In genomic region chr10:12566161-12567115, GRCh38 we compare ENCODE assay signal across 16 cellular contexts.
DNase-seq lines count a peak whose midpoint lies in the region; ATAC-seq, FAIRE-seq and TF ChIP-seq lines count a peak whose summit lies in the region.
"Had no signal": no experiment of that assay in that cellular context is flagged by ENCODE, and none has a peak within 500 bp of the region (broad histone marks: within the 10 kb centered on the region; RNA-seq: fewer than 3 reads in every experiment).

No MANE protein-coding gene starts in this region.

- DNase-seq in IMR-90 (peak; percentile 52), choroid plexus epithelial cell (ENCODE audit: low read depth) (peak; percentile 63), memory B cell (ENCODE audit: low spot score in 2 of 2) (no peak), thyroid gland (peak; percentile 61 to 64), SIG-M5 (lab: John Stamatoyannopoulos, UW) (no peak), D721Med (ENCODE audit: insufficient read length, low spot score) (no peak)
- DNase-seq: activated CD4-positive, alpha-beta T cell treated with anti-CD3 and anti-CD28 coated beads for 4 hours; immature natural killer cell; Karpas-422; NCI-H1417 treated with DMSO at 0.1 percent for 48 hours; NCI-H524; stimulated activated CD4-positive, alpha-beta T cell treated with anti-CD3 and anti-CD28 coated beads, Interleukin-4, amount 100 ng/mL, for 1 hour had no signal

- no peaks in the 10 kb centered on the region for H3K27me3 Mint-ChIP-seq in memory B cell

- no peaks in the 10 kb centered on the region for H3K9me3 Mint-ChIP-seq in memory B cell
- H3K9me3 Mint-ChIP-seq: immature natural killer cell had no signal

- no peak overlapping the region for H3K23ac ChIP-seq in IMR-90 (ENCODE audit: low read depth, low read length)

- H3K9ac ChIP-seq in IMR-90 (ENCODE audit: low read depth, low read length): no peak overlapping the region

- H2BK120ac ChIP-seq in IMR-90 (ENCODE audit: low read depth, low read length): no peak overlapping the region

- H3K4me2 ChIP-seq in IMR-90 (ENCODE audit: low read depth, low read length): no peak overlapping the region

- H2AK5ac ChIP-seq in IMR-90 (ENCODE audit: low read depth, low read length): no peak overlapping the region

- WGBS in IMR-90 (ENCODE audit: extremely low coverage in 2 of 2, insufficient read length in 1 of 2), 2 experiments: no CpG with 5 or more reads among the region's 20 CpGs
- WGBS in thyroid gland, 2 donors: 55 to 68% methylated on average over 20 of the region's 20 CpGs

- H3K27ac Mint-ChIP-seq in memory B cell: peak overlapping the region; percentile 78

- dilution Hi-C loops in IMR-90 (cut with HindIII; ENCODE audit: low sequenced_read_pairs, unreplicated experiment): no loop called here

- H3K4me3 ChIP-seq in IMR-90 (ENCODE audit: insufficient read depth, low read depth, low read length) (no peak overlapping the region), choroid plexus epithelial cell (ENCODE audit: low read depth, low read length) (no peak overlapping the region), thyroid gland (replicated peaks in 1 of 3) (no peak overlapping the region)

- H2BK15ac ChIP-seq in IMR-90 (ENCODE audit: low read depth, low read length): no peak overlapping the region

- H3K4me1 ChIP-seq in IMR-90 (ENCODE audit: control insufficient read depth, insufficient read depth, low read length): no peaks in the 10 kb centered on the region
- peaks cover 7 to 8% of the 10 kb centered on the region in 2 donors for H3K4me1 ChIP-seq in thyroid gland

- ATAC-seq in IMR-90 (ENCODE audit: low read depth) (peak; percentile 32), memory B cell (ENCODE audit: low read depth) (no peak), GM21360 (IDR thresholded peaks at IDR 0.05; ENCODE audit: unreplicated experiment) (no peak)

- no peak overlapping the region for H4K8ac ChIP-seq in IMR-90 (ENCODE audit: low read depth in 2 of 2, low read length in 2 of 2)

- TF ChIP-seq CTCF in IMR-90 (conservative IDR thresholded peaks at IDR 0.05; ENCODE audit: low read depth, low read length): no peak
- no peak for TF ChIP-seq CTCF in choroid plexus epithelial cell (conservative IDR thresholded peaks at IDR 0.05; ENCODE audit: low read depth, low read length)
- TF ChIP-seq CTCF in thyroid gland (IDR thresholded peaks at IDR 0.05): no peak
- TF ChIP-seq CTCF in D721Med (IDR thresholded peaks at IDR 0.05; ENCODE audit: insufficient read depth, missing control alignments): no peak

- H2AFZ ChIP-seq in IMR-90 (replicated peaks; ENCODE audit: low read length, poor library complexity): no peak overlapping the region

- H3K27me3 ChIP-seq in IMR-90 (ENCODE audit: control insufficient read depth, insufficient read depth, low read length) (peaks cover 11% of the 10 kb centered on the region), thyroid gland (no peaks in the 10 kb centered on the region)

- H4K20me1 ChIP-seq in IMR-90 (ENCODE audit: insufficient read depth, low read length): no peaks in the 10 kb centered on the region

- POLR2A ChIA-PET in IMR-90 (lab: Charles Lee; ENCODE audit: unreplicated experiment): no interaction called here

- no peak overlapping the region for H4K5ac ChIP-seq in IMR-90 (ENCODE audit: low read depth, low read length)

- no peaks in the 10 kb centered on the region for H3K36me3 ChIP-seq in IMR-90 (ENCODE audit: control insufficient read depth, insufficient read depth, low read length)
- no peaks in the 10 kb centered on the region for H3K36me3 ChIP-seq in thyroid gland

- no peak overlapping the region for H3K18ac ChIP-seq in IMR-90 (ENCODE audit: low read depth, low read length)

- H3K27ac ChIP-seq in IMR-90 (ENCODE audit: insufficient read depth, low read length) (no peak overlapping the region), thyroid gland (peak overlapping the region in 2 of 3 donors; percentile 2 to 40)

- intact Hi-C loops in IMR-90 (cut with micrococcal nuclease) (no loop called here), thyroid gland (cut with DNase I) (no loop called here)

- H3K14ac ChIP-seq in IMR-90 (replicated peaks; ENCODE audit: low read depth, low read length): no peak overlapping the region

- no peak overlapping the region for H2AK9ac ChIP-seq in IMR-90 (replicated peaks; ENCODE audit: low read depth, low read length, poor library complexity)

- H3K36me3 Mint-ChIP-seq in memory B cell: peaks cover 7% of the 10 kb centered on the region
- H3K36me3 Mint-ChIP-seq: immature natural killer cell had no signal

- TF ChIP-seq POLR2A in IMR-90 (IDR thresholded peaks at IDR 0.05; ENCODE audit: low read depth, low read length) (no peak), thyroid gland (IDR thresholded peaks at IDR 0.05) (no peak)

- H3K4me3 Mint-ChIP-seq in memory B cell: no peak overlapping the region
- H3K4me3 Mint-ChIP-seq: immature natural killer cell had no signal

- in situ Hi-C loops in IMR-90 (cut with MboI; ENCODE audit: low sequenced_read_pairs): no loop called here

- no peak for TF ChIP-seq RAD21 in IMR-90 (IDR thresholded peaks at IDR 0.05; ENCODE audit: low read length)

- H3K9me3 ChIP-seq in IMR-90 (ENCODE audit: control insufficient read depth, insufficient read depth, low read length) (peaks cover 5% of the 10 kb centered on the region), thyroid gland (no peaks in the 10 kb centered on the region)

- H3K4me1 Mint-ChIP-seq in memory B cell: peaks cover 50% of the 10 kb centered on the region

- H2BK20ac ChIP-seq in IMR-90 (ENCODE audit: low read depth, low read length): no peak overlapping the region

- no peaks in the 10 kb centered on the region for H3K9me1 ChIP-seq in IMR-90 (ENCODE audit: insufficient read depth, low read length)

- H4K91ac ChIP-seq in IMR-90 (ENCODE audit: insufficient read depth, low read depth, low read length): no peak overlapping the region

- no TSS peak for BruUV-seq in IMR-90 (replicated peaks; lab: Mats Ljungman, UMichigan)

- no peaks in the 10 kb centered on the region for H3K79me1 ChIP-seq in IMR-90 (ENCODE audit: low read depth in 1 of 2, low read length in 2 of 2)

- no peak for FAIRE-seq in D721Med (lab: Jason Lieb, UNC)
- FAIRE-seq: frontal cortex, H54, RCC 7860 had no signal

- H3K56ac ChIP-seq in IMR-90 (ENCODE audit: extremely low read depth, insufficient read depth, low read length): no peak overlapping the region

- CTCF ChIA-PET in IMR-90 (lab: Yijun Ruan, JAX): no interaction called here

- no peak overlapping the region for H2BK5ac ChIP-seq in IMR-90 (ENCODE audit: low read depth, low read length, poor library complexity, severe bottlenecking)

- no peak overlapping the region for H3K4ac ChIP-seq in IMR-90 (ENCODE audit: low read depth, low read length)

TF ChIP-seq in IMR-90, 13 proteins besides CTCF, POLR2A, EP300 and RAD21:
- TF ChIP-seq BHLHE40 (IDR thresholded peaks at IDR 0.05; ENCODE audit: low read depth, low read length) (no peak), SMC3 (IDR thresholded peaks at IDR 0.05; ENCODE audit: low read depth, low read length) (no peak), MAZ (IDR thresholded peaks at IDR 0.05; ENCODE audit: borderline replicate concordance, low read depth, low read length) (no peak), RCOR1 (IDR thresholded peaks at IDR 0.05; ENCODE audit: insufficient replicate concordance, low read length) (no peak), RFX5 (IDR thresholded peaks at IDR 0.05; ENCODE audit: low read depth, low read length) (no peak), CEBPB (IDR thresholded peaks at IDR 0.05; ENCODE audit: low read depth, low read length) (no peak), USF2 (IDR thresholded peaks at IDR 0.05; ENCODE audit: low read depth, low read length) (no peak), MXI1 (IDR thresholded peaks at IDR 0.05; ENCODE audit: borderline replicate concordance, low read depth, low read length) (no peak), NFE2L2 (IDR thresholded peaks at IDR 0.05; ENCODE audit: low read depth, low read length) (no peak), MAFK (IDR thresholded peaks at IDR 0.05; ENCODE audit: low read depth, low read length) (no peak), FOS (IDR thresholded peaks at IDR 0.05; ENCODE audit: low read depth, low read length) (no peak), CHD1 (IDR thresholded peaks at IDR 0.05; ENCODE audit: low read depth, low read length) (no peak), ELK1 (IDR thresholded peaks at IDR 0.05; ENCODE audit: borderline replicate concordance, low read depth, low read length) (no peak)

Comparison
In these comparisons a context has a peak if more than half of its experiments do, and no peak if none do; other contexts are left out.
1. DNase-seq: peak in IMR-90 (single experiment), choroid plexus epithelial cell (single experiment) and thyroid gland (2 of 2); none in memory B cell (0 of 2), SIG-M5 (single experiment) and D721Med (single experiment).